In the genomic region with DNA sequence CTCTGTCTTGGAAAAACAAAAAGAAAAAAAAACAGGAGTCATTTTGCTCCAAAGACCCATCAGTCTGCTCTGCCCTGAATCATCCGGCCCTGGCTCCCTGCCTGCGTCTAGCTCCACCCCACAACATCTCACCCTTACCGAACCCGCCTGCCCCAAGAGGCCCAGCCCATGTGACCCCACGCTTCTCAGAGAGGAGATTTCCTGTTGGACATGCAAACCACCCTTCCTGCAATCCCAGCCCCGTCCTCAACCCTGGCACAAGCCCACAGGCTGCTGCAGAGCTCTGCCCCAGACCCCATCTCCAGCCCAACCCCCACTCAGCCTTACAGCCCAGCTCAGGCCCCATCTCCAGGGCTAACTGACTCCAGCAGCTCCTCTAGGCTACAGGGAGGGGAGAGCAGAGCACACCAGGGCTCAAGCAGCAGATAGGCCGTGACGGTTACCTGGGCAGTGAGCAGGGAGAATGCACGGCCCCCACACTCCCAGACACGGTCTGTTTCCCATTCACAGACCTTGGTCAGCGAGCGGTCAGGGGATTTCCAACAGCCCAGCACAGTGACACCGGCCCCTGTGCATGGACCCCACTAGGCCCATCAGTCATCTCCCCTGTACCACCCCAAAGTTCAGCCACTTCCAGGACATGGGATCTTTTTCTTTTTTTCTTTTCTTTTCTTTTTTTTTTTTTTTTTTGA, we compare ENCODE assay signal across 8 cellular contexts.
DNase-seq lines count a peak whose midpoint lies in the region; ATAC-seq lines count a peak whose summit lies in the region.

No MANE protein-coding gene starts in this region.

- no peaks in the 10 kb centered on the region for H3K36me3 Mint-ChIP-seq in activated T-helper 17 cell treated with anti-CD3 and anti-CD28 coated beads, Interleukin-2, amount 50 U/mL, for 72 hours (ENCODE audit: low read depth)

- H3K9me3 Mint-ChIP-seq in activated T-helper 17 cell treated with anti-CD3 and anti-CD28 coated beads, Interleukin-2, amount 50 U/mL, for 72 hours: no peaks in the 10 kb centered on the region

- ATAC-seq in HG03521 (IDR thresholded peaks at IDR 0.05; ENCODE audit: unreplicated experiment) (peak; percentile 56), left ventricle myocardium superior (peak; percentile 97)
- ATAC-seq in activated T-helper 17 cell treated with anti-CD3 and anti-CD28 coated beads, Interleukin-2, amount 50 U/mL, for 72 hours (replicated peaks): no peak

- intact Hi-C loops in left ventricle myocardium superior (cut with micrococcal nuclease): no loop called here

- H3K4me3 Mint-ChIP-seq in activated T-helper 17 cell treated with anti-CD3 and anti-CD28 coated beads, Interleukin-2, amount 50 U/mL, for 72 hours: no peak overlapping the region

- peak overlapping the region; percentile 12 for H3K27ac Mint-ChIP-seq in activated T-helper 17 cell treated with anti-CD3 and anti-CD28 coated beads, Interleukin-2, amount 50 U/mL, for 72 hours

- H3K4me1 Mint-ChIP-seq in activated T-helper 17 cell treated with anti-CD3 and anti-CD28 coated beads, Interleukin-2, amount 50 U/mL, for 72 hours: no peaks in the 10 kb centered on the region

- DNase-seq in Ammon's horn (ENCODE audit: low spot score) (peak; percentile 60), GM19240 (ENCODE audit: insufficient read length, low spot score) (peak; percentile 63), left ventricle myocardium superior (peak; percentile 90), retina (peak; percentile 62), GF-D8 (lab: John Stamatoyannopoulos, UW) (no peak), NCI-H1694 treated with DMSO at 0.1 percent for 48 hours (lab: John Stamatoyannopoulos, UW) (no peak)

- H3K27me3 Mint-ChIP-seq in activated T-helper 17 cell treated with anti-CD3 and anti-CD28 coated beads, Interleukin-2, amount 50 U/mL, for 72 hours: no peaks in the 10 kb centered on the region

Comparison
In these comparisons a context has a peak if more than half of its experiments do, and no peak if none do; other contexts are left out.
1. DNase-seq: peak in Ammon's horn (single experiment), GM19240 (single experiment), left ventricle myocardium superior (single experiment) and retina (single experiment); none in GF-D8 (single experiment) and NCI-H1694 treated with DMSO at 0.1 percent for 48 hours (single experiment).